38 cellular contexts compared by ENCODE assay signal in the genomic region with DNA sequence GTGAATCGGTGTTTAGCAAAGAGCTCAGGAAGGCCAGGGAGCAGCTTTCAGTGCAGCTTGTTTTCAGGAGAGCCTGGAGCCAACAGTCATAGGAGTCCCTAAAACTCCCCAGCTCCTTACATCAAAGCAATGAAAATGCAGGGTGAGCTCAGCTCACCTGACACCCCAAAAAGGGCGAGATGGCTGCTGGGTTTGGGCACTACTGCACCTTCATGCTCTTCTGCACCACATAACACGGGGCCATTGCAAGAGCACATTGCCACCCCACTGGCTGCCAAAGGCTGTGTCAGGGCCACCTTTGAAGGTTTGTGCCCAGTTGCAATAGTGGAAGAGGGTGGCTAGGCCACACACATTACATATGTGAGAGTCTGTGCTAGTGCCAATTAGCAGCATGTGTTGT.
"Had no signal": no experiment of that assay in that cellular context is flagged by ENCODE, and none has a peak within 500 bp of the region (broad histone marks: within the 10 kb centered on the region; RNA-seq: fewer than 3 reads in every experiment).

No MANE protein-coding gene starts in this region.

- H3K27me3 ChIP-seq: adrenal gland, ascending aorta, body of pancreas, brain microvascular endothelial cell, breast epithelium had no signal

- DNase-seq: activated effector memory CD4-positive, alpha-beta T cell treated with anti-CD3 and anti-CD28 coated beads, Interleukin-2, amount 50 U/mL, for 16 hours; activated effector memory CD4-positive, alpha-beta T cell treated with Interleukin-2 at 50 U/mL for 16 hours; activated gamma-delta T cell; activated gamma-delta T cell treated with Interleukin-2 at 50 U/mL for 16 hours; activated naive CD4-positive, alpha-beta T cell; activated naive CD4-positive, alpha-beta T cell treated with anti-CD3 and anti-CD28 coated beads for 36 hours; activated naive CD4-positive, alpha-beta T cell treated with anti-CD3 and anti-CD28 coated beads, Interleukin-2, amount 10 ng/mL, durations not matched to agents 7 days and 5 days; activated naive CD4-positive, alpha-beta T cell treated with anti-CD3 and anti-CD28 coated beads, Interleukin-2, amount 50 U/mL, for 16 hours; activated naive CD4-positive, alpha-beta T cell treated with Interleukin-2 at 50 U/mL for 16 hours; activated naive CD8-positive, alpha-beta T cell treated with anti-CD3 and anti-CD28 coated beads for 36 hours; activated naive CD8-positive, alpha-beta T cell treated with anti-CD3 and anti-CD28 coated beads, Interleukin-2, amount 10 ng/mL, durations not matched to agents 7 days and 5 days; activated naive CD8-positive, alpha-beta T cell treated with anti-CD3 and anti-CD28 coated beads, Interleukin-2, amount 50 U/mL, for 24 hours; activated T-cell treated with anti-CD3 and anti-CD28 coated beads, Interleukin-2, amount 50 U/mL, for 1 hour; activated T-cell treated with anti-CD3 and anti-CD28 coated beads, Interleukin-2, amount 50 U/mL, for 24 hours; activated T-cell treated with anti-CD3 and anti-CD28 coated beads, Interleukin-2, amount 50 U/mL, for 4 hours; activated T-cell treated with anti-CD3 and anti-CD28 coated beads, Interleukin-2, amount 50 U/mL, for 48 hours; activated T-cell treated with anti-CD3 and anti-CD28 coated beads, Interleukin-2, amount 50 U/mL, for 72 hours; adrenal gland; amniotic stem cell; amygdala; anterior cingulate cortex; aorta; body of pancreas; brain microvascular endothelial cell; caudate nucleus; central memory CD4-positive, alpha-beta T cell; cerebellar nuclear complex had no signal

- H3K36me3 ChIP-seq: adrenal gland, ascending aorta, brain microvascular endothelial cell, breast epithelium, cardiac muscle cell had no signal

- H3K4me1 Mint-ChIP-seq: activated naive CD4-positive, alpha-beta T cell treated with anti-CD3 and anti-CD28 coated beads, Interleukin-2, amount 10 ng/mL, durations not matched to agents 7 days and 5 days; activated naive CD8-positive, alpha-beta T cell treated with anti-CD3 and anti-CD28 coated beads for 36 hours; activated naive CD8-positive, alpha-beta T cell treated with anti-CD3 and anti-CD28 coated beads, Interleukin-2, amount 10 ng/mL, durations not matched to agents 7 days and 5 days; activated naive CD8-positive, alpha-beta T cell treated with anti-CD3 and anti-CD28 coated beads, Interleukin-2, amount 50 U/mL, for 24 hours; activated T-helper 17 cell treated with anti-CD3 and anti-CD28 coated beads, Interleukin-2, amount 50 U/mL, for 72 hours; central memory CD8-positive, alpha-beta T cell had no signal

- ATAC-seq: activated naive CD4-positive, alpha-beta T cell treated with anti-CD3 and anti-CD28 coated beads, Interleukin-2, amount 50 U/mL, for 72 hours; activated naive CD8-positive, alpha-beta T cell treated with anti-CD3 and anti-CD28 coated beads, Interleukin-2, amount 50 U/mL, for 24 hours; activated T-cell treated with anti-CD3 and anti-CD28 coated beads, Interleukin-2, amount 50 U/mL, for 4 hours; activated T-cell treated with anti-CD3 and anti-CD28 coated beads, Interleukin-2, amount 50 U/mL, for 72 hours; activated T-helper 17 cell treated with anti-CD3 and anti-CD28 coated beads, Interleukin-2, amount 50 U/mL, for 72 hours; body of pancreas had no signal

- H3K4me3 ChIP-seq: adrenal gland, ascending aorta, body of pancreas, breast epithelium, cardiac muscle cell had no signal

- H3K27ac Mint-ChIP-seq: activated naive CD4-positive, alpha-beta T cell treated with anti-CD3 and anti-CD28 coated beads for 36 hours; activated naive CD4-positive, alpha-beta T cell treated with anti-CD3 and anti-CD28 coated beads, Interleukin-2, amount 10 ng/mL, durations not matched to agents 7 days and 5 days; activated naive CD4-positive, alpha-beta T cell treated with anti-CD3 and anti-CD28 coated beads, Interleukin-2, amount 50 U/mL, for 24 hours; activated naive CD4-positive, alpha-beta T cell treated with anti-CD3 and anti-CD28 coated beads, Interleukin-2, amount 50 U/mL, for 72 hours; activated naive CD8-positive, alpha-beta T cell; activated naive CD8-positive, alpha-beta T cell treated with anti-CD3 and anti-CD28 coated beads for 36 hours; activated naive CD8-positive, alpha-beta T cell treated with anti-CD3 and anti-CD28 coated beads, Interleukin-2, amount 10 ng/mL, durations not matched to agents 7 days and 5 days; activated naive CD8-positive, alpha-beta T cell treated with anti-CD3 and anti-CD28 coated beads, Interleukin-2, amount 50 U/mL, for 24 hours; activated T-cell treated with anti-CD3 and anti-CD28 coated beads, Interleukin-2, amount 50 U/mL, for 24 hours; activated T-cell treated with anti-CD3 and anti-CD28 coated beads, Interleukin-2, amount 50 U/mL, for 72 hours; activated T-helper 1 cell treated with anti-CD3 and anti-CD28 coated beads, Interleukin-12 subunit alpha, Interleukin-12 subunit beta, Interleukin-2, Interleukin-4 antibody, amounts not matched to agents 30 ng/mL and 10 ng/mL and 1 ng/mL, durations not matched to agents 14 hours and 24 hours and 36 hours; activated T-helper 17 cell treated with anti-CD3 and anti-CD28 coated beads, Interleukin-2, amount 50 U/mL, for 72 hours; activated T-helper 2 cell treated with anti-CD3 and anti-CD28 coated beads, Interferon-gamma antibody, Interleukin-2, Interleukin-4, amounts not matched to agents 10 μg/mL and 5 μg/mL and 100 μg/mL, durations not matched to agents 14 hours and 24 hours and 36 hours; brain had no signal

- H3K4me3 Mint-ChIP-seq: activated naive CD4-positive, alpha-beta T cell treated with anti-CD3 and anti-CD28 coated beads for 36 hours; activated naive CD4-positive, alpha-beta T cell treated with anti-CD3 and anti-CD28 coated beads, Interleukin-2, amount 10 ng/mL, durations not matched to agents 7 days and 5 days; activated naive CD4-positive, alpha-beta T cell treated with anti-CD3 and anti-CD28 coated beads, Interleukin-2, amount 50 U/mL, for 24 hours; activated naive CD8-positive, alpha-beta T cell; activated naive CD8-positive, alpha-beta T cell treated with anti-CD3 and anti-CD28 coated beads for 36 hours; activated naive CD8-positive, alpha-beta T cell treated with anti-CD3 and anti-CD28 coated beads, Interleukin-2, amount 10 ng/mL, durations not matched to agents 7 days and 5 days; activated naive CD8-positive, alpha-beta T cell treated with anti-CD3 and anti-CD28 coated beads, Interleukin-2, amount 50 U/mL, for 24 hours; activated T-cell treated with anti-CD3 and anti-CD28 coated beads, Interleukin-2, amount 50 U/mL, for 24 hours; activated T-cell treated with anti-CD3 and anti-CD28 coated beads, Interleukin-2, amount 50 U/mL, for 4 hours; activated T-cell treated with anti-CD3 and anti-CD28 coated beads, Interleukin-2, amount 50 U/mL, for 72 hours; activated T-helper 1 cell treated with anti-CD3 and anti-CD28 coated beads, Interleukin-12 subunit alpha, Interleukin-12 subunit beta, Interleukin-2, Interleukin-4 antibody, amounts not matched to agents 30 ng/mL and 10 ng/mL and 1 ng/mL, durations not matched to agents 14 hours and 24 hours and 36 hours; activated T-helper 17 cell treated with anti-CD3 and anti-CD28 coated beads, Interleukin-2, amount 50 U/mL, for 72 hours; brain; central memory CD8-positive, alpha-beta T cell had no signal

- H3K36me3 Mint-ChIP-seq: activated naive CD4-positive, alpha-beta T cell treated with anti-CD3 and anti-CD28 coated beads, Interleukin-2, amount 10 ng/mL, durations not matched to agents 7 days and 5 days; activated naive CD4-positive, alpha-beta T cell treated with anti-CD3 and anti-CD28 coated beads, Interleukin-2, amount 50 U/mL, for 24 hours; activated naive CD4-positive, alpha-beta T cell treated with anti-CD3 and anti-CD28 coated beads, Interleukin-2, amount 50 U/mL, for 72 hours; activated naive CD8-positive, alpha-beta T cell; activated naive CD8-positive, alpha-beta T cell treated with anti-CD3 and anti-CD28 coated beads for 36 hours; activated naive CD8-positive, alpha-beta T cell treated with anti-CD3 and anti-CD28 coated beads, Interleukin-2, amount 10 ng/mL, durations not matched to agents 7 days and 5 days; brain had no signal

- H3K4me1 ChIP-seq: adrenal gland, ascending aorta, breast epithelium had no signal

- H3K9me3 ChIP-seq: adrenal gland, ascending aorta, body of pancreas, breast epithelium had no signal

- H3K9me3 Mint-ChIP-seq: activated naive CD4-positive, alpha-beta T cell treated with anti-CD3 and anti-CD28 coated beads for 36 hours; activated naive CD4-positive, alpha-beta T cell treated with anti-CD3 and anti-CD28 coated beads, Interleukin-2, amount 10 ng/mL, durations not matched to agents 7 days and 5 days; activated naive CD4-positive, alpha-beta T cell treated with anti-CD3 and anti-CD28 coated beads, Interleukin-2, amount 50 U/mL, for 24 hours; activated naive CD8-positive, alpha-beta T cell treated with anti-CD3 and anti-CD28 coated beads for 36 hours; activated naive CD8-positive, alpha-beta T cell treated with anti-CD3 and anti-CD28 coated beads, Interleukin-2, amount 50 U/mL, for 24 hours; activated T-cell treated with anti-CD3 and anti-CD28 coated beads, Interleukin-2, amount 50 U/mL, for 24 hours; activated T-cell treated with anti-CD3 and anti-CD28 coated beads, Interleukin-2, amount 50 U/mL, for 4 hours; activated T-cell treated with anti-CD3 and anti-CD28 coated beads, Interleukin-2, amount 50 U/mL, for 72 hours; activated T-helper 1 cell treated with anti-CD3 and anti-CD28 coated beads, Interleukin-12 subunit alpha, Interleukin-12 subunit beta, Interleukin-2, Interleukin-4 antibody, amounts not matched to agents 30 ng/mL and 10 ng/mL and 1 ng/mL, durations not matched to agents 14 hours and 24 hours and 36 hours; activated T-helper 17 cell treated with anti-CD3 and anti-CD28 coated beads, Interleukin-2, amount 50 U/mL, for 72 hours; activated T-helper 2 cell treated with anti-CD3 and anti-CD28 coated beads, Interferon-gamma antibody, Interleukin-2, Interleukin-4, amounts not matched to agents 10 μg/mL and 5 μg/mL and 100 μg/mL, durations not matched to agents 14 hours and 24 hours and 36 hours; brain; central memory CD8-positive, alpha-beta T cell had no signal

- H3K27ac ChIP-seq: adrenal gland, ascending aorta, body of pancreas, brain microvascular endothelial cell, breast epithelium, cardiac muscle cell had no signal
